27 cellular contexts compared by ENCODE assay signal in the genomic region with DNA sequence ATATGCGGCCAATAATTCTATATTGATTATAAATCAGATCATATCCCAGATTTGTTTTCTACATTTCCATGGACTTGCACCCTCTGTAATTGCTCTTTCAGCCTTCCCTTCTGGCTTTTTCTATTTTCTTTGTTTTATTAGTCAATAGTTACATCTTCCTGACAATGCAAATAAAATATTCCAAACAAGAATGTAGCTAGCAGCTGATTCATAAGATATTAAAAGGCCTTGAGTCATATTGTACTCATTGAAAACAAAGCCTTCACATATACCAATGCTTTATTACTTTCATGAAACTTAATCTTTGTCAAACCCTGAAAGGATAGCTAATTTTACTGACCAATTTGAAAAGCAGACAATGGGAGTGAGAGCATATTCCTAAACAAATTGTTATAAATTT.
"Had no signal": no experiment of that assay in that cellular context is flagged by ENCODE, and none has a peak within 500 bp of the region (broad histone marks: within the 10 kb centered on the region; RNA-seq: fewer than 3 reads in every experiment).

No MANE protein-coding gene starts in this region.

- H3K4me1 ChIP-seq: lower lobe of right lung, psoas muscle, sigmoid colon, suprapubic skin, transverse colon, upper lobe of right lung, vagina had no signal

- H3K36me3 ChIP-seq: esophagus muscularis mucosa, lower lobe of right lung, ovary, sigmoid colon, spleen, suprapubic skin, transverse colon, upper lobe of right lung, vagina had no signal

- FAIRE-seq: colon, frontal cortex had no signal

- H3K4me3 ChIP-seq: dorsolateral prefrontal cortex, esophagus muscularis mucosa, lower lobe of right lung, ovary, psoas muscle, sigmoid colon, skin epidermis, spleen, suprapubic skin, transverse colon, upper lobe of right lung, vagina had no signal

- DNase-seq: dorsolateral prefrontal cortex; effector CD4-positive, alpha-beta T cell; hypothalamus; immature natural killer cell; islet precursor cell; kidney glomerular epithelial cell; left ventricle myocardium superior; lower lobe of right lung; natural killer cell; occipital lobe; ovary; posterior cingulate gyrus; psoas muscle; right cardiac atrium; sigmoid colon; spleen; stimulated activated CD4-positive, alpha-beta T cell treated with anti-CD3 and anti-CD28 coated beads, Interleukin-2, amount 100 ng/mL, for 48 hours; stimulated activated naive CD4-positive, alpha-beta T cell; stimulated activated naive CD8-positive, alpha-beta T cell treated with anti-CD3 and anti-CD28 coated beads, Interleukin-15, amount 100 ng/mL, for 72 hours; transverse colon; upper lobe of right lung had no signal

- ATAC-seq: left ventricle myocardium superior; lower lobe of right lung; natural killer cell; psoas muscle; right cardiac atrium; stimulated activated naive CD8-positive, alpha-beta T cell treated with anti-CD3 and anti-CD28 coated beads, Interleukin-15, amount 100 ng/mL, for 72 hours; upper lobe of right lung had no signal

- H3K9me3 ChIP-seq: esophagus muscularis mucosa, lower lobe of right lung, ovary, psoas muscle, sigmoid colon, spleen, suprapubic skin, transverse colon, upper lobe of right lung, vagina had no signal

- H3K27me3 ChIP-seq: ovary, spleen, vagina had no signal

- H3K27ac ChIP-seq: dorsolateral prefrontal cortex, esophagus muscularis mucosa, lower lobe of right lung, ovary, psoas muscle, sigmoid colon, skin epidermis, spleen, suprapubic skin, transverse colon, upper lobe of right lung, vagina had no signal
